Comparison of ENCODE assay signal across 23 cellular contexts in the genomic region with DNA sequence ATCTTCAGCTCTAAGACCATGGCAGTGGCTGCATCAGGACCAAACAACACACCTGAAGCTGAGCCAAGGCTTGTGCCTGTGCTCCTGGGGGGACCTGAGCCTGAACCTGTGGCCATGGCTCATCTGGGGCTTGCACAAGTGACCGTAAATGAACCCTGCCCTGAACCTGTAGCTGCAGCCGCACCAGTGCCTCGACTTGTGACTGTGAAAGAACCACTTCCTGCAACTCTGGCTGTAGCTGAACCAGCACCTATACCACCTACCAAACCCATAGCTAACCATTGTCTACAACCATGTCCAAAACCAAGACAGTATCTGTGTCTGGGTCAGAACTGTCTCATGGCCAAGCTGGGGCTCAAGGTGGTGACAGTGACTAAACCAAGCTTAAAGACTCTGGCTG. TPM values are rescaled to one million over a fixed set of nuclear protein-coding genes. Genes with fewer than 3 reads are reported as not detected.
DNase-seq lines count a peak whose midpoint lies in the region; ATAC-seq and TF ChIP-seq lines count a peak whose summit lies in the region.
"Had no signal": no experiment of that assay in that cellular context is flagged by ENCODE, and none has a peak within 500 bp of the region (broad histone marks: within the 10 kb centered on the region; RNA-seq: fewer than 3 reads in every experiment).

No MANE protein-coding gene starts in this region.

- H2BK120ac ChIP-seq in H9 (ENCODE audit: low read depth, low read length, poor library complexity, severe bottlenecking): no peak overlapping the region

- no peak overlapping the region for H3T11ph ChIP-seq in H9 (ENCODE audit: low read length)

- H4K20me1 ChIP-seq in H9 (ENCODE audit: control insufficient read depth, insufficient read depth, insufficient read length): no peaks in the 10 kb centered on the region
- H4K20me1 ChIP-seq: BLaER1 had no signal

- H3K4me3 Mint-ChIP-seq in central memory CD8-positive, alpha-beta T cell: no peak overlapping the region
- H3K4me3 Mint-ChIP-seq in immature natural killer cell (peak overlapping the region; percentile 24 to 52 (median 41)), H9 (no peak overlapping the region)
- no peak overlapping the region for H3K4me3 Mint-ChIP-seq in natural killer cell treated with Interleukin-12 subunit alpha and Interleukin-12 subunit beta and Interleukin-15 and Interleukin-18, amount 100 ng/mL, for 72 hours
- H3K4me3 Mint-ChIP-seq: B cell; CD4-positive, CD25-positive, alpha-beta regulatory T cell; CD8-positive, alpha-beta T cell; GM23338; HFFc6 had no signal

- no peak for DNase-seq in central memory CD8-positive, alpha-beta T cell (ENCODE audit: low spot score in 2 of 2)
- DNase-seq in immature natural killer cell (peak; percentile 23 to 45 (median 34)), mucosa of gallbladder (ENCODE audit: low spot score) (no peak), H9 (no peak)
- DNase-seq in natural killer cell treated with Interleukin-12 subunit alpha and Interleukin-12 subunit beta and Interleukin-15 and Interleukin-18, amount 100 ng/mL, for 72 hours (ENCODE audit: low spot score): no peak
- DNase-seq in stimulated activated CD4-positive, alpha-beta T cell treated with anti-CD3 and anti-CD28 coated beads, Interleukin-1b, Interleukin-23, amount 100 ng/mL, for 48 hours: no peak
- DNase-seq: CD4-positive, CD25-positive, alpha-beta regulatory T cell; CD8-positive, alpha-beta T cell; DMS 273 treated with DMSO at 0.1 percent for 48 hours; DMS53; DMS79 treated with DMSO at 0.1 percent for 48 hours; GF-D8; HFFc6 had no signal

- H4K91ac ChIP-seq in H9 (ENCODE audit: insufficient read length, low read depth, low read length): no peak overlapping the region

- H4K8ac ChIP-seq in H9 (replicated peaks; ENCODE audit: insufficient read length, low read depth, low read length): no peak overlapping the region

- no peak overlapping the region for H3K4me2 ChIP-seq in H9 (ENCODE audit: insufficient read depth, insufficient read length, low read length)
- H3K4me2 ChIP-seq: BLaER1, GM23338 had no signal

- H4K5ac ChIP-seq in H9 (ENCODE audit: insufficient read length, low read depth, low read length): no peak overlapping the region

- H2BK15ac ChIP-seq in H9 (ENCODE audit: low read depth, low read length): no peak overlapping the region

- no peak for TF ChIP-seq CTCF in H9 (conservative IDR thresholded peaks at IDR 0.05)

- no peak overlapping the region for H3K9ac ChIP-seq in H9 (ENCODE audit: extremely low read depth, insufficient read length, low read length)
- H3K9ac ChIP-seq: BLaER1 had no signal

- H3K79me1 ChIP-seq in H9 (ENCODE audit: insufficient read depth, low read depth, low read length, poor library complexity, severe bottlenecking): no peaks in the 10 kb centered on the region

- no peak overlapping the region for H3K27ac ChIP-seq in H9 (ENCODE audit: insufficient read length, low read depth, low read length)
- H3K27ac ChIP-seq: BLaER1, C4-2B had no signal

- H3K4me1 Mint-ChIP-seq in central memory CD8-positive, alpha-beta T cell: peaks cover 29% of the 10 kb centered on the region
- H3K4me1 Mint-ChIP-seq in immature natural killer cell (peaks cover 27 to 31% of the 10 kb centered on the region in 2 donors), H9 (no peaks in the 10 kb centered on the region)
- peaks cover 15 to 22% of the 10 kb centered on the region in 2 donors for H3K4me1 Mint-ChIP-seq in natural killer cell treated with Interleukin-12 subunit alpha and Interleukin-12 subunit beta and Interleukin-15 and Interleukin-18, amount 100 ng/mL, for 72 hours (ENCODE audit: low read depth in 2 of 2)
- H3K4me1 Mint-ChIP-seq: B cell, GM23338 had no signal

- H3K23ac ChIP-seq in H9 (ENCODE audit: insufficient read length, low read depth, low read length): no peak overlapping the region

- no peaks in the 10 kb centered on the region for H3K9me3 Mint-ChIP-seq in central memory CD8-positive, alpha-beta T cell
- H3K9me3 Mint-ChIP-seq in immature natural killer cell: no peaks in the 10 kb centered on the region
- H3K9me3 Mint-ChIP-seq in natural killer cell treated with Interleukin-12 subunit alpha and Interleukin-12 subunit beta and Interleukin-15 and Interleukin-18, amount 100 ng/mL, for 72 hours: no peaks in the 10 kb centered on the region
- no peaks in the 10 kb centered on the region; a peak in 1 of 5 replicates for H3K9me3 Mint-ChIP-seq in H9
- H3K9me3 Mint-ChIP-seq: CD4-positive, CD25-positive, alpha-beta regulatory T cell; CD8-positive, alpha-beta T cell; GM23338; HFFc6 had no signal

- no peaks in the 10 kb centered on the region for H3K36me3 Mint-ChIP-seq in central memory CD8-positive, alpha-beta T cell (ENCODE audit: insufficient read depth)
- no peaks in the 10 kb centered on the region for H3K36me3 Mint-ChIP-seq in immature natural killer cell
- H3K36me3 Mint-ChIP-seq in natural killer cell treated with Interleukin-12 subunit alpha and Interleukin-12 subunit beta and Interleukin-15 and Interleukin-18, amount 100 ng/mL, for 72 hours: no peaks in the 10 kb centered on the region
- no peaks in the 10 kb centered on the region for H3K36me3 Mint-ChIP-seq in H9 (ENCODE audit: insufficient read depth in 1 of 3, low read depth in 3 of 3)
- H3K36me3 Mint-ChIP-seq: CD4-positive, CD25-positive, alpha-beta regulatory T cell; CD8-positive, alpha-beta T cell had no signal

- H3K56ac ChIP-seq in H9 (ENCODE audit: insufficient read length, low read depth, low read length): no peak overlapping the region

- H3K27me3 ChIP-seq in H9 (ENCODE audit: insufficient read depth, low read length): no peaks in the 10 kb centered on the region
- H3K27me3 ChIP-seq: BLaER1 had no signal

- ATAC-seq in central memory CD8-positive, alpha-beta T cell (replicated peaks; ENCODE audit: extremely low read depth, poor library complexity, severe bottlenecking): peak; percentile 62
- ATAC-seq in natural killer cell treated with Interleukin-12 subunit alpha and Interleukin-12 subunit beta and Interleukin-15 and Interleukin-18, amount 100 ng/mL, for 72 hours: peak; percentile 65 to 68
- ATAC-seq: CD8-positive, alpha-beta T cell; GM23338 had no signal

- WGBS in H9 (ENCODE audit: extremely low coverage, insufficient read length, low lambda C conversion rate): no CpG with 5 or more reads among the region's 3 CpGs

- no peaks in the 10 kb centered on the region for H3K23me2 ChIP-seq in H9 (ENCODE audit: insufficient read length, low read depth, low read length, poor library complexity, severe bottlenecking)

- H3K27me3 Mint-ChIP-seq in central memory CD8-positive, alpha-beta T cell: no peaks in the 10 kb centered on the region
- peaks cover 3 to 4% (median 4%) of the 10 kb centered on the region in 3 donors for H3K27me3 Mint-ChIP-seq in immature natural killer cell (ENCODE audit: low read depth in 3 of 3)
- H3K27me3 Mint-ChIP-seq in natural killer cell treated with Interleukin-12 subunit alpha and Interleukin-12 subunit beta and Interleukin-15 and Interleukin-18, amount 100 ng/mL, for 72 hours: peaks cover 0 to 2% of the 10 kb centered on the region in 2 donors
- peaks cover 24% of the 10 kb centered on the region for H3K27me3 Mint-ChIP-seq in H9 (ENCODE audit: low read depth)

- no peak overlapping the region for H2AFZ ChIP-seq in H9 (ENCODE audit: low read length)
- H2AFZ ChIP-seq: GM23338 had no signal

- H2BK20ac ChIP-seq in H9 (ENCODE audit: low read depth, low read length, poor library complexity, severe bottlenecking): no peak overlapping the region

- no peak overlapping the region for H3K4ac ChIP-seq in H9 (ENCODE audit: low read depth, low read length)

- H3K18ac ChIP-seq in H9 (ENCODE audit: insufficient read length, low read depth, low read length): no peak overlapping the region

- no peaks in the 10 kb centered on the region for H3K79me2 ChIP-seq in H9 (ENCODE audit: insufficient read depth, low read length)

- H3K4me1 ChIP-seq in H9 (ENCODE audit: insufficient read depth, low read length): no peaks in the 10 kb centered on the region
- H3K4me1 ChIP-seq: BLaER1, HAP-1 had no signal

- no peak overlapping the region for H2BK5ac ChIP-seq in H9 (ENCODE audit: insufficient read length, low read length)

- no peak overlapping the region for H2AK5ac ChIP-seq in H9 (ENCODE audit: insufficient read length, low read length)

- H3K14ac ChIP-seq in H9 (ENCODE audit: insufficient read depth, low read length): no peak overlapping the region

- no peaks in the 10 kb centered on the region for H3K9me3 ChIP-seq in H9 (ENCODE audit: control insufficient read depth, low read depth, low read length)
- H3K9me3 ChIP-seq: BLaER1, HAP-1 had no signal

- H3K27ac Mint-ChIP-seq in central memory CD8-positive, alpha-beta T cell (ENCODE audit: low read depth): no peak overlapping the region
- H3K27ac Mint-ChIP-seq in immature natural killer cell (peak overlapping the region in 2 of 6 donors; percentile 37 to 43), H9 (no peak overlapping the region)
- no peak overlapping the region for H3K27ac Mint-ChIP-seq in natural killer cell treated with Interleukin-12 subunit alpha and Interleukin-12 subunit beta and Interleukin-15 and Interleukin-18, amount 100 ng/mL, for 72 hours
- H3K27ac Mint-ChIP-seq: B cell; CD4-positive, CD25-positive, alpha-beta regulatory T cell; CD8-positive, alpha-beta T cell; GM23338; HFFc6 had no signal

- no peak overlapping the region for H2BK12ac ChIP-seq in H9 (ENCODE audit: insufficient read length, low read depth, low read length)

RNA-seq across cellular contexts. Expression of gene SDHAF1, which starts 28.2 kb away (rescaled TPM):
- polyA plus RNA-seq in immature natural killer cell: 10 to 100 TPM; 44.7 to 51.0 (median 48.3) TPM
- 10 to 100 TPM; 17.6 to 21.4 TPM for total RNA-seq in natural killer cell treated with Interleukin-12 subunit alpha and Interleukin-12 subunit beta and Interleukin-15 and Interleukin-18, amount 100 ng/mL, for 72 hours
- 20.0 TPM for total RNA-seq in mucosa of gallbladder
- total RNA-seq in H9 (2021): 14.7 and 16.0 TPM in 2 replicates

RNA-seq across cellular contexts. Expression of gene LRFN3, which starts 30.6 kb away (rescaled TPM):
- polyA plus RNA-seq in immature natural killer cell: under 1 TPM; 0.17 to 0.62 (median 0.32) TPM
- total RNA-seq in natural killer cell treated with Interleukin-12 subunit alpha and Interleukin-12 subunit beta and Interleukin-15 and Interleukin-18, amount 100 ng/mL, for 72 hours: 10 to 100 TPM in 1 of 2 donors, 1 to 10 TPM in 1; 4.6 to 10.6 TPM
- total RNA-seq in mucosa of gallbladder (23.7 TPM), H9 (2021) (18.4 and 20.5 TPM in 2 replicates)

RNA-seq across cellular contexts. Expression of gene SYNE4, which starts 41.8 kb away (rescaled TPM):
- polyA plus RNA-seq in immature natural killer cell: not detected
- 1 to 10 TPM; 3.0 to 4.5 TPM for total RNA-seq in natural killer cell treated with Interleukin-12 subunit alpha and Interleukin-12 subunit beta and Interleukin-15 and Interleukin-18, amount 100 ng/mL, for 72 hours
- total RNA-seq in mucosa of gallbladder (17.4 TPM), H9 (2021) (19.2 and 20.4 TPM in 2 replicates)
- total RNA-seq: Daoy had no signal

RNA-seq across cellular contexts. Expression of gene ALKBH6, which starts 47.2 kb away (rescaled TPM):
- 10 to 100 TPM; 27.2 to 34.6 (median 30.0) TPM for polyA plus RNA-seq in immature natural killer cell
- total RNA-seq in natural killer cell treated with Interleukin-12 subunit alpha and Interleukin-12 subunit beta and Interleukin-15 and Interleukin-18, amount 100 ng/mL, for 72 hours: 10 to 100 TPM; 64.5 to 68.1 TPM
- total RNA-seq in mucosa of gallbladder (34.9 TPM), H9 (2021) (28.0 and 32.5 TPM in 2 replicates)

RNA-seq across cellular contexts. Expression of gene TYROBP, which starts 58.7 kb away (rescaled TPM):
- 1,000 to 10,000 TPM; 2,771 to 3,312 (median 2,871) TPM for polyA plus RNA-seq in immature natural killer cell
- 100 to 1,000 TPM in 1 of 2 donors, 10 to 100 TPM in 1; 65.3 to 235 TPM for total RNA-seq in natural killer cell treated with Interleukin-12 subunit alpha and Interleukin-12 subunit beta and Interleukin-15 and Interleukin-18, amount 100 ng/mL, for 72 hours
- total RNA-seq in mucosa of gallbladder (94.6 TPM), H9 (2021) (not detected in 2 replicates)
- total RNA-seq: A172; CD4-positive, CD25-positive, alpha-beta regulatory T cell; Daoy; G401; GM23338; H4; HFFc6 had no signal
- polyA plus RNA-seq: AG04450, GM23338 had no signal

Comparison
In these comparisons a context has a peak if more than half of its experiments do, and no peak if none do; other contexts are left out.
1. DNase-seq: peak in immature natural killer cell (3 of 3); none in central memory CD8-positive, alpha-beta T cell (0 of 2), natural killer cell treated with Interleukin-12 subunit alpha and Interleukin-12 subunit beta and Interleukin-15 and Interleukin-18, amount 100 ng/mL, for 72 hours (single experiment), mucosa of gallbladder (single experiment), stimulated activated CD4-positive, alpha-beta T cell treated with anti-CD3 and anti-CD28 coated beads, Interleukin-1b, Interleukin-23, amount 100 ng/mL, for 48 hours (single experiment) and H9 (single experiment).
2. H3K4me3 Mint-ChIP-seq: peak in immature natural killer cell (5 of 5); none in central memory CD8-positive, alpha-beta T cell (single experiment), natural killer cell treated with Interleukin-12 subunit alpha and Interleukin-12 subunit beta and Interleukin-15 and Interleukin-18, amount 100 ng/mL, for 72 hours (single experiment) and H9 (0 of 2).